Comparison of ENCODE assay signal across 32 cellular contexts in genomic region chrX:53078943-53079342, GRCh38. TPM values are rescaled to one million over a fixed set of nuclear protein-coding genes. Genes with fewer than 3 reads are reported as not detected.
"Had no signal": no experiment of that assay in that cellular context is flagged by ENCODE, and none has a peak within 500 bp of the region (broad histone marks: within the 10 kb centered on the region; RNA-seq: fewer than 3 reads in every experiment).

No MANE protein-coding gene starts in this region.

- H3K27me3 Mint-ChIP-seq: activated CD4-positive, alpha-beta T cell treated with anti-CD3 and anti-CD28 coated beads, Interleukin-2, amount 10 ng/mL, durations not matched to agents 24 days and 14 days; activated CD8-positive, alpha-beta T cell treated with anti-CD3 and anti-CD28 coated beads for 36 hours; central memory CD8-positive, alpha-beta T cell had no signal

- H3K4me3 Mint-ChIP-seq: activated CD4-positive, alpha-beta T cell treated with anti-CD3 and anti-CD28 coated beads, Interleukin-2, amount 10 ng/mL, durations not matched to agents 24 days and 14 days; activated CD8-positive, alpha-beta T cell treated with anti-CD3 and anti-CD28 coated beads for 36 hours; activated naive CD4-positive, alpha-beta T cell treated with anti-CD3 and anti-CD28 coated beads for 36 hours; activated T-cell treated with anti-CD3 and anti-CD28 coated beads, Interleukin-2, amount 50 U/mL, for 4 hours; activated T-helper 1 cell treated with anti-CD3 and anti-CD28 coated beads, Interleukin-12 subunit alpha, Interleukin-12 subunit beta, Interleukin-2, Interleukin-4 antibody, amounts not matched to agents 30 ng/mL and 10 ng/mL and 1 ng/mL, durations not matched to agents 14 hours and 24 hours and 36 hours; central memory CD8-positive, alpha-beta T cell; T-cell had no signal

- H3K9me3 ChIP-seq: adrenal gland had no signal

- H3K4me2 ChIP-seq: PC-9 had no signal

- H3K36me3 ChIP-seq: adrenal gland, cardiac muscle cell had no signal

- H3K9me3 Mint-ChIP-seq: activated CD4-positive, alpha-beta T cell treated with anti-CD3 and anti-CD28 coated beads, Interleukin-2, amount 10 ng/mL, durations not matched to agents 24 days and 14 days; activated CD8-positive, alpha-beta T cell treated with anti-CD3 and anti-CD28 coated beads for 36 hours; activated naive CD4-positive, alpha-beta T cell treated with anti-CD3 and anti-CD28 coated beads for 36 hours; activated naive CD4-positive, alpha-beta T cell treated with anti-CD3 and anti-CD28 coated beads, Interleukin-2, amount 50 U/mL, for 72 hours; activated T-cell treated with anti-CD3 and anti-CD28 coated beads, Interleukin-2, amount 50 U/mL, for 4 hours; activated T-helper 1 cell treated with anti-CD3 and anti-CD28 coated beads, Interleukin-12 subunit alpha, Interleukin-12 subunit beta, Interleukin-2, Interleukin-4 antibody, amounts not matched to agents 30 ng/mL and 10 ng/mL and 1 ng/mL, durations not matched to agents 14 hours and 24 hours and 36 hours; central memory CD8-positive, alpha-beta T cell; T-cell had no signal

- H3K27ac Mint-ChIP-seq: activated CD4-positive, alpha-beta T cell treated with anti-CD3 and anti-CD28 coated beads, Interleukin-2, amount 10 ng/mL, durations not matched to agents 24 days and 14 days; activated CD8-positive, alpha-beta T cell treated with anti-CD3 and anti-CD28 coated beads for 36 hours; activated naive CD4-positive, alpha-beta T cell treated with anti-CD3 and anti-CD28 coated beads for 36 hours; activated T-helper 1 cell treated with anti-CD3 and anti-CD28 coated beads, Interleukin-12 subunit alpha, Interleukin-12 subunit beta, Interleukin-2, Interleukin-4 antibody, amounts not matched to agents 30 ng/mL and 10 ng/mL and 1 ng/mL, durations not matched to agents 14 hours and 24 hours and 36 hours had no signal

- H3K4me3 ChIP-seq: adrenal gland, cardiac muscle cell, PC-9 had no signal

- ATAC-seq: activated CD8-positive, alpha-beta T cell treated with anti-CD3 and anti-CD28 coated beads for 36 hours; activated naive CD4-positive, alpha-beta T cell treated with anti-CD3 and anti-CD28 coated beads, Interleukin-2, amount 50 U/mL, for 72 hours; activated T-cell treated with anti-CD3 and anti-CD28 coated beads, Interleukin-2, amount 50 U/mL, for 4 hours; Right ventricle myocardium inferior; SK-N-SH treated with all-trans-retinoic acid at 6 μM for 48 hours; T-cell had no signal

- H3K27me3 ChIP-seq: adrenal gland, cardiac muscle cell had no signal

- H3K27ac ChIP-seq: adrenal gland, cardiac muscle cell, PC-9, RWPE1, VCaP had no signal

- H3K36me3 Mint-ChIP-seq: T-cell had no signal

- H2AFZ ChIP-seq: PC-9 had no signal

- DNase-seq: activated CD4-positive, alpha-beta T cell treated with anti-CD3 and anti-CD28 coated beads, Interleukin-2, amount 10 ng/mL, durations not matched to agents 24 days and 14 days; activated CD4-positive, alpha-beta T cell treated with anti-CD3 and anti-CD28 coated beads, Interleukin-2, amount 50 U/mL, for 4 hours; activated CD8-positive, alpha-beta T cell treated with anti-CD3 and anti-CD28 coated beads for 36 hours; activated gamma-delta T cell treated with Interleukin-2 at 50 U/mL for 16 hours; activated naive CD4-positive, alpha-beta T cell treated with anti-CD3 and anti-CD28 coated beads for 36 hours; activated T-cell treated with anti-CD3 and anti-CD28 coated beads for 4 hours; activated T-cell treated with anti-CD3 and anti-CD28 coated beads, Interleukin-2, amount 50 U/mL, for 4 hours; adrenal gland; NCI-H1092 treated with DMSO at 0.1 percent for 48 hours; NCI-H1417; NCI-H146; NCI-H187; NCI-H2029 treated with DMSO at 0.1 percent for 48 hours; NCI-H2107; NCI-H2171; NCI-H510A; NCI-H526; NCI-H748 treated with DMSO at 0.1 percent for 48 hours; PC-9; SIG-M5; T-cell; T-helper 2 cell; T-helper 9 cell had no signal

RNA-seq across cellular contexts. Expression of gene GPR173, which starts 30.4 kb away (rescaled TPM):
- total RNA-seq: activated CD4-positive, alpha-beta T cell treated with anti-CD3 and anti-CD28 coated beads, Interleukin-2, amount 10 ng/mL, durations not matched to agents 24 days and 14 days; activated T-helper 1 cell treated with anti-CD3 and anti-CD28 coated beads, Interleukin-12 subunit alpha, Interleukin-12 subunit beta, Interleukin-2, Interleukin-4 antibody, amounts not matched to agents 30 ng/mL and 10 ng/mL and 1 ng/mL, durations not matched to agents 14 hours and 24 hours and 36 hours; SK-MEL-5 had no signal
